Comparison of ENCODE assay signal across 11 cellular contexts in genomic region chr17:80476877-80477646, GRCh38. TPM values are rescaled to one million over a fixed set of nuclear protein-coding genes. Genes with fewer than 3 reads are reported as not detected.
DNase-seq lines count a peak whose midpoint lies in the region; ATAC-seq, FAIRE-seq and TF ChIP-seq lines count a peak whose summit lies in the region.
"Had no signal": no experiment of that assay in that cellular context is flagged by ENCODE, and none has a peak within 500 bp of the region (broad histone marks: within the 10 kb centered on the region; RNA-seq: fewer than 3 reads in every experiment).

No MANE protein-coding gene starts in this region.

- no peaks in the 10 kb centered on the region for H3K9me3 Mint-ChIP-seq in Caco-2 (ENCODE audit: unreplicated experiment)

- CTCF ChIA-PET in A673 (lab: Charles Lee) = interaction anchor here (0.9 kb wide), 1 partner anchor 50 kb away, joined by 3 read pairs; no protein-coding TSS in a partner anchor
- CTCF ChIA-PET in Caco-2 (lab: Charles Lee) = interaction anchor here (0.6 to 1.5 kb wide), 2 partner anchors 21 to 50 kb away, joined by 4 read pairs; no protein-coding TSS in a partner anchor

- no peaks in the 10 kb centered on the region for H3K36me3 Mint-ChIP-seq in Caco-2 (ENCODE audit: insufficient read depth, unreplicated experiment)

- no peak for TF ChIP-seq POLR2A in Peyer's patch (IDR thresholded peaks at IDR 0.05)

- ATAC-seq in left lung (peak; percentile 4), HG03280 (IDR thresholded peaks at IDR 0.05; ENCODE audit: unreplicated experiment) (no peak), HG03025 (IDR thresholded peaks at IDR 0.05; ENCODE audit: low FRiP score, unreplicated experiment) (no peak)

- H3K9me3 ChIP-seq in A673 (ENCODE audit: low read depth, low read length, poor library complexity, severe bottlenecking) (no peaks in the 10 kb centered on the region), Caco-2 (no peaks in the 10 kb centered on the region), Peyer's patch (no peaks in the 10 kb centered on the region), left lung (no peaks in the 10 kb centered on the region)

- no peak for FAIRE-seq in D721Med (lab: Jason Lieb, UNC)
- FAIRE-seq: colon, urothelium cell line had no signal

- H3K27me3 Mint-ChIP-seq in Caco-2 (ENCODE audit: insufficient read depth, unreplicated experiment) = peaks cover 32% of the 10 kb centered on the region

- peaks cover 11% of the 10 kb centered on the region for H3K4me1 Mint-ChIP-seq in Caco-2 (ENCODE audit: low read depth, unreplicated experiment)

- POLR2A ChIA-PET in A673 (lab: Charles Lee; ENCODE audit: low non-redundant PET) = interaction anchor here (0.5 kb wide), 1 partner anchor 432 kb away, joined by 3 read pairs; no protein-coding TSS in a partner anchor
- POLR2A ChIA-PET in Caco-2 (lab: Charles Lee) = interaction anchor here (0.6 to 1.1 kb wide), 2 partner anchors 22 to 25 kb away, joined by 6 to 16 read pairs; no protein-coding TSS in a partner anchor

- no TSS peak for BruUV-seq in A673 (replicated peaks; lab: Mats Ljungman, UMichigan)
- BruUV-seq in Caco-2 (replicated peaks; lab: Mats Ljungman, UMichigan) = no TSS peak

- peak overlapping the region; percentile 25 for H3K4me3 ChIP-seq in A673 (ENCODE audit: low read depth, low read length, poor library complexity, severe bottlenecking)
- H3K4me3 ChIP-seq in Caco-2 (ENCODE audit: low read depth, low read length) = peak overlapping the region; percentile 32
- H3K4me3 ChIP-seq in Peyer's patch = peak overlapping the region in 3 of 4 donors; percentile 35 to 44 (median 41)
- peak overlapping the region in 1 of 2 donors; percentile 26 for H3K4me3 ChIP-seq in left lung

- no peak overlapping the region for H3K27ac Mint-ChIP-seq in Caco-2 (ENCODE audit: unreplicated experiment)

- no peak overlapping the region for H3K4me3 Mint-ChIP-seq in Caco-2 (ENCODE audit: unreplicated experiment)

- H3K27ac ChIP-seq in A673 (ENCODE audit: low read depth, low read length, poor library complexity, severe bottlenecking) (no peak overlapping the region), Peyer's patch (no peak overlapping the region), left lung (no peak overlapping the region)

- intact Hi-C loops in A673 (cut with micrococcal nuclease; ENCODE audit: unreplicated experiment) = no loop called here
- intact Hi-C loops in Caco-2 (cut with micrococcal nuclease; ENCODE audit: unreplicated experiment) = no loop called here
- intact Hi-C loops in left lung (cut with DNase I) = no loop called here

- DNase-seq in A673 (ENCODE audit: low spot score) = no peak
- peak in 1 of 2 experiments; percentile 51 for DNase-seq in Caco-2
- no peak for DNase-seq in Peyer's patch
- no peak for DNase-seq in left lung
- no peak for DNase-seq in hepatic stellate cell (ENCODE audit: low spot score)
- DNase-seq in D721Med (ENCODE audit: insufficient read length, low spot score) = no peak

- H3K36me3 ChIP-seq in A673 (ENCODE audit: insufficient read depth, low read length, poor library complexity, severe bottlenecking) (no peaks in the 10 kb centered on the region), Caco-2 (ENCODE audit: control insufficient read depth, insufficient read depth, low read length) (no peaks in the 10 kb centered on the region), Peyer's patch (no peaks in the 10 kb centered on the region), left lung (no peaks in the 10 kb centered on the region)

- H3K4me1 ChIP-seq in A673 (ENCODE audit: insufficient read depth, low read length, poor library complexity, severe bottlenecking) (peaks cover 36% of the 10 kb centered on the region), Caco-2 (peaks cover 29% of the 10 kb centered on the region), Peyer's patch (peaks cover 0 to 40% (median 27%) of the 10 kb centered on the region in 4 donors), left lung (peaks cover 20 to 42% of the 10 kb centered on the region in 2 donors)

- TF ChIP-seq CTCF in A673 (conservative IDR thresholded peaks at IDR 0.05; ENCODE audit: low read depth, low read length) (no peak), Caco-2 (IDR thresholded peaks at IDR 0.05; ENCODE audit: insufficient read depth in 1 of 2, low read depth in 1 of 2, low read length in 1 of 2, severe bottlenecking in 1 of 2, unreplicated experiment in 1 of 2) (no peak), Peyer's patch (IDR thresholded peaks at IDR 0.05) (no peak), left lung (IDR thresholded peaks at IDR 0.05) (no peak), D721Med (IDR thresholded peaks at IDR 0.05; ENCODE audit: insufficient read depth, missing control alignments) (no peak)

- H3K27me3 ChIP-seq in A673 (replicated peaks; ENCODE audit: insufficient read depth, low read depth, low read length, poor library complexity) = peaks cover 99% of the 10 kb centered on the region
- peaks cover 6% of the 10 kb centered on the region for H3K27me3 ChIP-seq in Caco-2 (replicated peaks; ENCODE audit: control insufficient read depth, insufficient read depth, low read length)
- peaks cover 5 to 52% of the 10 kb centered on the region in 2 donors for H3K27me3 ChIP-seq in Peyer's patch
- H3K27me3 ChIP-seq in left lung = peaks cover 71 to 100% of the 10 kb centered on the region in 2 donors

RNA-seq across cellular contexts. Expression of gene NPTX1, which starts 0.7 kb away (rescaled TPM):
- total RNA-seq in A673 (2021) (0.15 and 0.43 TPM in 2 replicates), Caco-2 (2022) (0.57 and 1.5 TPM in 2 replicates), Peyer's patch (1 to 10 TPM in 1 of 4 donors, under 1 TPM in 1, not detected in 2; 0.80 to 1.8 TPM), left lung (under 1 TPM; 0.17 to 0.37 TPM)
- total RNA-seq: kidney epithelial cell had no signal
